1 cellular context compared by ENCODE assay signal in the genomic region with DNA sequence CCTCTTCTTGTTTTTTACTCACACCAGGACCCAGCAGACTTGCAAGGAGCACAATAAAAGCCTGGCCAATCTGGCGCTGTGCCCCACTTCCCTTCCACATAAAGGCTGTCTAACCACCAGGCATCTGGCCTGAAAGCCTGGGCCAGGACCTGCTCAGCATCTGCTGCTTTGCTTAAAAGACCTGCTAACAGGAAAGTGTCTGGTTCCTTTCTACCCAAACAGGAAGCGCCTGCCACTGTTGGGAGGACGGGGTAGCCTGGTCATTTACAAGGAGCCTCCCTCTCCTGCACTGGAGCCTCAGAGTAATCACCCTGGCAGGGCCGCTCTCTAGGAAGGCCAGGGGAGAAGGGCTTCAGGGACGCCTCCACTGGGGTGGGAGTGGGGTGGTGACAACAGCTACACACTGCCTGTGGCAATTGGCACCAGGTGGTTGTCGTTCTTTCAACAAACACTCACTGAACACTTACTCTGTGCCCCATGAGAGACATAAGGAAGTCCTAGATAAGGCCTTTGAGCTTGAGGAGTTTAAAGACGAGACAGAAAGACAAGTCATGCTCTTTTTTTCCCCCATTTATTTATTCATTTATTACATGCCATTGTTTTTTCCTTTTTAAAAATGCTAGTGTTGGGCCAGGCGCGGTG.
TF ChIP-seq lines count a peak whose summit lies in the region.

No MANE protein-coding gene starts in this region.

TF ChIP-seq in K562, 482 proteins besides CTCF, POLR2A, EP300 and RAD21:
- TF ChIP-seq DPF2 (IDR thresholded peaks at IDR 0.05): peak; percentile 61; the same call in 1 of the 2 replicates
- no peak for TF ChIP-seq POLR2AphosphoS2 (IDR thresholded peaks at IDR 0.05; ENCODE audit: low read length)
- no peak for TF ChIP-seq SRSF9 (IDR thresholded peaks at IDR 0.05; ENCODE audit: borderline replicate concordance, low read depth, low read length)
- peak; percentile 62 for TF ChIP-seq MEIS2 (IDR thresholded peaks at IDR 0.05; ENCODE audit: partially characterized antibody)
- TF ChIP-seq, protein P1, sequence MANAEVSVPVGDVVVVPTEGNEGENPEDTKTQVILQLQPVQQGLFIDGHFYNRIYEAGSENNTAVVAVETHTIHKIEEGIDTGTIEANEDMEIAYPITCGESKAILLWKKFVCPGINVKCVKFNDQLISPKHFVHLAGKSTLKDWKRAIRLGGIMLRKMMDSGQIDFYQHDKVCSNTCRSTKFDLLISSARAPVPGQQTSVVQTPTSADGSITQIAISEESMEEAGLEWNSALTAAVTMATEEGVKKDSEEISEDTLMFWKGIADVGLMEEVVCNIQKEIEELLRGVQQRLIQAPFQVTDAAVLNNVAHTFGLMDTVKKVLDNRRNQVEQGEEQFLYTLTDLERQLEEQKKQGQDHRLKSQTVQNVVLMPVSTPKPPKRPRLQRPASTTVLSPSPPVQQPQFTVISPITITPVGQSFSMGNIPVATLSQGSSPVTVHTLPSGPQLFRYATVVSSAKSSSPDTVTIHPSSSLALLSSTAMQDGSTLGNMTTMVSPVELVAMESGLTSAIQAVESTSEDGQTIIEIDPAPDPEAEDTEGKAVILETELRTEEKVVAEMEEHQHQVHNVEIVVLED (CRISPR knock-in tag; IDR thresholded peaks at IDR 0.05): no peak
- TF ChIP-seq NCOR1 (IDR thresholded peaks at IDR 0.05): peak; percentile 25; the same call in 1 of the 2 replicates
- TF ChIP-seq, protein P2, sequence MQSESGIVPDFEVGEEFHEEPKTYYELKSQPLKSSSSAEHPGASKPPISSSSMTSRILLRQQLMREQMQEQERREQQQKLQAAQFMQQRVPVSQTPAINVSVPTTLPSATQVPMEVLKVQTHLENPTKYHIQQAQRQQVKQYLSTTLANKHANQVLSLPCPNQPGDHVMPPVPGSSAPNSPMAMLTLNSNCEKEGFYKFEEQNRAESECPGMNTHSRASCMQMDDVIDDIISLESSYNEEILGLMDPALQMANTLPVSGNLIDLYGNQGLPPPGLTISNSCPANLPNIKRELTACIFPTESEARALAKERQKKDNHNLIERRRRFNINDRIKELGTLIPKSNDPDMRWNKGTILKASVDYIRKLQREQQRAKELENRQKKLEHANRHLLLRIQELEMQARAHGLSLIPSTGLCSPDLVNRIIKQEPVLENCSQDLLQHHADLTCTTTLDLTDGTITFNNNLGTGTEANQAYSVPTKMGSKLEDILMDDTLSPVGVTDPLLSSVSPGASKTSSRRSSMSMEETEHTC (IDR thresholded peaks at IDR 0.05): no peak
- peak; percentile 40 for TF ChIP-seq MTA2 (IDR thresholded peaks at IDR 0.05; ENCODE audit: low read depth)
- peak; percentile 35; the same call in 1 of the 2 replicates for TF ChIP-seq CBFA2T2 (conservative IDR thresholded peaks at IDR 0.05)
- no peak for TF ChIP-seq HOXB6 (CRISPR knock-in tag; IDR thresholded peaks at IDR 0.05; ENCODE audit: borderline replicate concordance)
- no peak for TF ChIP-seq CEBPB (tag; IDR thresholded peaks at IDR 0.05)
- no peak for TF ChIP-seq JUN (IDR thresholded peaks at IDR 0.05; ENCODE audit: borderline replicate concordance, low read depth, low read length)
- no peak for TF ChIP-seq JUN (CRISPR knock-in tag; IDR thresholded peaks at IDR 0.05; ENCODE audit: borderline replicate concordance)
- TF ChIP-seq ARID1B (IDR thresholded peaks at IDR 0.05): peak; percentile 64
- TF ChIP-seq, protein P3, sequence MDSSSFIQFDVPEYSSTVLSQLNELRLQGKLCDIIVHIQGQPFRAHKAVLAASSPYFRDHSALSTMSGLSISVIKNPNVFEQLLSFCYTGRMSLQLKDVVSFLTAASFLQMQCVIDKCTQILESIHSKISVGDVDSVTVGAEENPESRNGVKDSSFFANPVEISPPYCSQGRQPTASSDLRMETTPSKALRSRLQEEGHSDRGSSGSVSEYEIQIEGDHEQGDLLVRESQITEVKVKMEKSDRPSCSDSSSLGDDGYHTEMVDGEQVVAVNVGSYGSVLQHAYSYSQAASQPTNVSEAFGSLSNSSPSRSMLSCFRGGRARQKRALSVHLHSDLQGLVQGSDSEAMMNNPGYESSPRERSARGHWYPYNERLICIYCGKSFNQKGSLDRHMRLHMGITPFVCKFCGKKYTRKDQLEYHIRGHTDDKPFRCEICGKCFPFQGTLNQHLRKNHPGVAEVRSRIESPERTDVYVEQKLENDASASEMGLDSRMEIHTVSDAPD (CRISPR knock-in tag; IDR thresholded peaks at IDR 0.05): no peak
- no peak for TF ChIP-seq BCL6 (CRISPR knock-in tag; IDR thresholded peaks at IDR 0.05)
- peak; percentile 58 for TF ChIP-seq TAL1 (IDR thresholded peaks at IDR 0.05)
- TF ChIP-seq TCF3 (CRISPR knock-in tag; IDR thresholded peaks at IDR 0.05): peak; percentile 51
- TF ChIP-seq ELF1 (tag; IDR thresholded peaks at IDR 0.05): no peak
- TF ChIP-seq HIVEP1 (CRISPR knock-in tag; IDR thresholded peaks at IDR 0.05): no peak
- TF ChIP-seq CBFA2T3 (IDR thresholded peaks at IDR 0.05): peak; percentile 75
- no peak for TF ChIP-seq ARHGAP35 (IDR thresholded peaks at IDR 0.05; ENCODE audit: partially characterized antibody)
- no peak for TF ChIP-seq BRCA1 (IDR thresholded peaks at IDR 0.05)
- TF ChIP-seq BRCA1 (CRISPR knock-in tag; IDR thresholded peaks at IDR 0.05): no peak
- TF ChIP-seq, protein P4, sequence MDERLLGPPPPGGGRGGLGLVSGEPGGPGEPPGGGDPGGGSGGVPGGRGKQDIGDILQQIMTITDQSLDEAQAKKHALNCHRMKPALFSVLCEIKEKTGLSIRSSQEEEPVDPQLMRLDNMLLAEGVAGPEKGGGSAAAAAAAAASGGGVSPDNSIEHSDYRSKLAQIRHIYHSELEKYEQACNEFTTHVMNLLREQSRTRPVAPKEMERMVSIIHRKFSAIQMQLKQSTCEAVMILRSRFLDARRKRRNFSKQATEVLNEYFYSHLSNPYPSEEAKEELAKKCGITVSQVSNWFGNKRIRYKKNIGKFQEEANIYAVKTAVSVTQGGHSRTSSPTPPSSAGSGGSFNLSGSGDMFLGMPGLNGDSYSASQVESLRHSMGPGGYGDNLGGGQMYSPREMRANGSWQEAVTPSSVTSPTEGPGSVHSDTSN (CRISPR knock-in tag; IDR thresholded peaks at IDR 0.05; ENCODE audit: low read depth): no peak
- TF ChIP-seq, protein P4 (tag; conservative IDR thresholded peaks at IDR 0.05; ENCODE audit: low read depth): 0 out of 2 replicates have a peak, but pooled peaks have one; percentile 45
- no peak for TF ChIP-seq BRF1 (IDR thresholded peaks at IDR 0.05; ENCODE audit: borderline replicate concordance, extremely low read depth, insufficient read length)
